Comparison of ENCODE assay signal across 16 cellular contexts in the genomic region with DNA sequence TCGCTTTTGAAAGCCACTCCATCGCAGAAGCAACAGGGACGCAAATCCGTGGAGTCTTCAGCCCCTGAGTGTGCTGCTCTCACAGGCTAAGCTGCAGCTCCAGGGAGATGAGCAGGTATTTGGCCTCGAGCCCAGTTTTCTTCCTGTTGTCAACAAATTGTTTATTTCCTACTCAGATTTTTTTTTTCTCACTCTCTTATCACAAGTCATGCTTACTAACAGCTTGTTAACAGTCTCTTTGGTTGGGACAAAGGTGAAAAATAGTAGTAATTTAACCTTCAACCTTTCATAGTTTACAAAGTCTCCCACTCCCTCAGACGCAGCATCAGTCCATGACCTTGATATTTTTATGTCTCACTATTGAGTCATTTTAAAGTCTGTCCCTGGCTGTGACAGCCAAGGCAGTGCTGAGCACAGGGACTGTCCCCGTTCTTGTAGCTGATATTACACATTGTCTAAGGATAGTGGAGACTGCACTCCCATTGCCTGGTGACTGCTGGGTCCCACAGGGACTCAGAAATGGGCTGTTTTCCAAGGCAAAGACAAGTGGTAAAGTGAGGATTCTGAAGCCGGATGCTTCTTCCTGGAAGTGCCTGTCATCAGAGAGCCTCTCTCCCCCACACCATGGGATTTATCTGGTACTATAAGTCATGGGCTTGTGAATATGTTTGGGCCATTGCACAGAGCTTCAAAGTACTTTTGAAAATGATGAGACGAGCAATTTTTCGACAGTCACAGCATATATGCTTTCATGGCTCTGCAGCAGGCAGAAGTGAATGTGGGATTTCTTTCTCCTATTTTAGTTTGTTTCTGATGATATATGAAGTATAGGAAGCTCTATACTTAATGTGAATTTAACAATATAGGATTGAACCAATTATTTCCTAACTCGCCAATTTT. TPM values are rescaled to one million over a fixed set of nuclear protein-coding genes. Genes with fewer than 3 reads are reported as not detected.
DNase-seq lines count a peak whose midpoint lies in the region; ATAC-seq and TF ChIP-seq lines count a peak whose summit lies in the region.
"Had no signal": no experiment of that assay in that cellular context is flagged by ENCODE, and none has a peak within 500 bp of the region (broad histone marks: within the 10 kb centered on the region; RNA-seq: fewer than 3 reads in every experiment).

No MANE protein-coding gene starts in this region.

- H3K4me1 Mint-ChIP-seq in Calu3 (ENCODE audit: low read depth, unreplicated experiment) = no peaks in the 10 kb centered on the region
- no peaks in the 10 kb centered on the region for H3K4me1 Mint-ChIP-seq in activated CD8-positive, alpha-beta T cell treated with anti-CD3 and anti-CD28 coated beads for 36 hours (ENCODE audit: low read depth)
- H3K4me1 Mint-ChIP-seq: memory B cell had no signal

- H3K4me1 ChIP-seq in heart left ventricle (no peaks in the 10 kb centered on the region), left ventricle myocardium inferior (no peaks in the 10 kb centered on the region)

- POLR2A ChIA-PET in activated CD8-positive, alpha-beta T cell treated with anti-CD3 and anti-CD28 coated beads for 36 hours (lab: Charles Lee) = no interaction called here

- peak in 2 of 4 donors; percentile 27 to 81 for ATAC-seq in heart left ventricle
- ATAC-seq in activated CD8-positive, alpha-beta T cell treated with anti-CD3 and anti-CD28 coated beads for 36 hours = no peak

- H3K9me3 ChIP-seq in heart left ventricle (no peaks in the 10 kb centered on the region), left ventricle myocardium inferior (replicated peaks) (no peaks in the 10 kb centered on the region)

- H3K4me3 ChIP-seq in heart left ventricle (no peak overlapping the region), left ventricle myocardium inferior (no peak overlapping the region)

- H3K27ac ChIP-seq in heart left ventricle = no peak overlapping the region
- no peak overlapping the region for H3K27ac ChIP-seq in left ventricle myocardium inferior (replicated peaks)
- H3K27ac ChIP-seq: brain microvascular endothelial cell, KMS-11 had no signal

- BruUV-seq in Calu3 (replicated peaks; lab: Mats Ljungman, UMichigan) = no TSS peak

- intact Hi-C loops in heart left ventricle (cut with DNase I) (loop anchor here in 1 of 10 donors (10.0 kb wide), 1 partner anchor 64 kb away; no protein-coding TSS in a partner anchor), left ventricle myocardium inferior (cut with micrococcal nuclease) (no loop called here), Calu3 (cut with micrococcal nuclease; ENCODE audit: unreplicated experiment) (no loop called here)
- intact Hi-C loops in activated CD8-positive, alpha-beta T cell treated with anti-CD3 and anti-CD28 coated beads for 36 hours (cut with micrococcal nuclease) = no loop called here

- no peaks in the 10 kb centered on the region for H3K27me3 ChIP-seq in heart left ventricle
- no peaks in the 10 kb centered on the region for H3K27me3 ChIP-seq in left ventricle myocardium inferior (ENCODE audit: low read depth)
- H3K27me3 ChIP-seq: brain microvascular endothelial cell had no signal

- no peaks in the 10 kb centered on the region for H3K36me3 Mint-ChIP-seq in Calu3 (ENCODE audit: insufficient read depth, unreplicated experiment)
- no peaks in the 10 kb centered on the region for H3K36me3 Mint-ChIP-seq in activated CD8-positive, alpha-beta T cell treated with anti-CD3 and anti-CD28 coated beads for 36 hours (ENCODE audit: low read depth)
- H3K36me3 Mint-ChIP-seq: memory B cell had no signal

- no peak for TF ChIP-seq CTCF in heart left ventricle (IDR thresholded peaks at IDR 0.05)
- TF ChIP-seq CTCF in left ventricle myocardium inferior (IDR thresholded peaks at IDR 0.05; ENCODE audit: borderline replicate concordance) = no peak
- no peak for TF ChIP-seq CTCF in Calu3 (IDR thresholded peaks at IDR 0.05; ENCODE audit: unreplicated experiment)
- TF ChIP-seq CTCF in activated CD8-positive, alpha-beta T cell treated with anti-CD3 and anti-CD28 coated beads for 36 hours (IDR thresholded peaks at IDR 0.05) = no peak

- no peaks in the 10 kb centered on the region for H3K9me3 Mint-ChIP-seq in Calu3 (ENCODE audit: low read depth, unreplicated experiment)
- H3K9me3 Mint-ChIP-seq in activated CD8-positive, alpha-beta T cell treated with anti-CD3 and anti-CD28 coated beads for 36 hours = no peaks in the 10 kb centered on the region
- H3K9me3 Mint-ChIP-seq: memory B cell; stimulated activated naive CD8-positive, alpha-beta T cell treated with anti-CD3 and anti-CD28 coated beads, Interleukin-15, Interleukin-2, amounts not matched to agents 100 ng/mL and 50 ng/mL, for 24 hours had no signal

- CTCF ChIA-PET in Calu3 (lab: Charles Lee) = no interaction called here
- CTCF ChIA-PET in activated CD8-positive, alpha-beta T cell treated with anti-CD3 and anti-CD28 coated beads for 36 hours (lab: Charles Lee) = no interaction called here

- no peaks in the 10 kb centered on the region for H3K36me3 ChIP-seq in heart left ventricle
- H3K36me3 ChIP-seq in left ventricle myocardium inferior = no peaks in the 10 kb centered on the region
- H3K36me3 ChIP-seq: brain microvascular endothelial cell had no signal

- H3K27ac Mint-ChIP-seq in Calu3 (ENCODE audit: unreplicated experiment) = no peak overlapping the region
- no peak overlapping the region for H3K27ac Mint-ChIP-seq in activated CD8-positive, alpha-beta T cell treated with anti-CD3 and anti-CD28 coated beads for 36 hours
- H3K27ac Mint-ChIP-seq: memory B cell; stimulated activated naive CD8-positive, alpha-beta T cell treated with anti-CD3 and anti-CD28 coated beads, Interleukin-15, Interleukin-2, amounts not matched to agents 100 ng/mL and 50 ng/mL, for 24 hours had no signal

- H3K27me3 Mint-ChIP-seq in Calu3 (ENCODE audit: unreplicated experiment) = no peaks in the 10 kb centered on the region
- H3K27me3 Mint-ChIP-seq in activated CD8-positive, alpha-beta T cell treated with anti-CD3 and anti-CD28 coated beads for 36 hours = no peaks in the 10 kb centered on the region
- H3K27me3 Mint-ChIP-seq: memory B cell; stimulated activated naive CD8-positive, alpha-beta T cell treated with anti-CD3 and anti-CD28 coated beads, Interleukin-15, Interleukin-2, amounts not matched to agents 100 ng/mL and 50 ng/mL, for 24 hours had no signal

- WGBS in heart left ventricle, 4 donors = 39 to 44% (median 43%) methylated on average over 11 of the region's 11 CpGs

- no peak for TF ChIP-seq POLR2A in heart left ventricle (IDR thresholded peaks at IDR 0.05)

- peak in 4 of 5 donors; percentile 33 to 37 (median 35) for DNase-seq in heart left ventricle
- no peak for DNase-seq in left ventricle myocardium inferior
- DNase-seq in NCI-H69 (lab: John Stamatoyannopoulos, UW) = peak; percentile 77
- DNase-seq in kidney glomerular epithelial cell (lab: John Stamatoyannopoulos, UW) = peak; percentile 37
- DNase-seq in Calu3 = no peak
- DNase-seq in mucosa of gallbladder (ENCODE audit: low spot score) = no peak
- no peak for DNase-seq in activated CD8-positive, alpha-beta T cell treated with anti-CD3 and anti-CD28 coated beads for 36 hours
- no peak for DNase-seq in NCI-H446 (lab: John Stamatoyannopoulos, UW)
- DNase-seq: activated CD8-positive, alpha-beta memory T cell treated with anti-CD3 and anti-CD28 coated beads for 24 hours; activated naive CD4-positive, alpha-beta T cell; brain microvascular endothelial cell; effector CD4-positive, alpha-beta T cell; SW 1271 had no signal

- H3K4me3 Mint-ChIP-seq in Calu3 (ENCODE audit: low read depth, unreplicated experiment) = no peak overlapping the region
- H3K4me3 Mint-ChIP-seq in activated CD8-positive, alpha-beta T cell treated with anti-CD3 and anti-CD28 coated beads for 36 hours = no peak overlapping the region
- H3K4me3 Mint-ChIP-seq: memory B cell; stimulated activated naive CD8-positive, alpha-beta T cell treated with anti-CD3 and anti-CD28 coated beads, Interleukin-15, Interleukin-2, amounts not matched to agents 100 ng/mL and 50 ng/mL, for 24 hours had no signal

RNA-seq across cellular contexts. Expression of a gene that starts 59.8 kb away (rescaled TPM):
- total RNA-seq in heart left ventricle (under 1 TPM in 6 of 9 donors, not detected in 3; 0.07 to 0.71 (median 0.39) TPM), left ventricle myocardium inferior (0.22 TPM), Calu3 (2022) (0.32 and 0.38 TPM in 2 replicates), mucosa of gallbladder (1.6 TPM)
- not detected for polyA plus RNA-seq in heart left ventricle
- total RNA-seq in activated CD8-positive, alpha-beta T cell treated with anti-CD3 and anti-CD28 coated beads for 36 hours = not detected

Comparison
In these comparisons a context has a peak if more than half of its experiments do, and no peak if none do; other contexts are left out.
1. DNase-seq: peak in heart left ventricle (4 of 5), NCI-H69 (single experiment) and kidney glomerular epithelial cell (single experiment); none in left ventricle myocardium inferior (single experiment), Calu3 (single experiment), mucosa of gallbladder (single experiment), activated CD8-positive, alpha-beta T cell treated with anti-CD3 and anti-CD28 coated beads for 36 hours (single experiment) and NCI-H446 (0 of 2).